ENCODE assay signal across 1 cellular context in genomic region chr10:14837756-14838581, GRCh38.
TF ChIP-seq lines count a peak whose summit lies in the region.

TSS of gene CDNF (minus strand) at chr10:14838037. CDS start at chr10:14837946, 91 bp downstream.
A gene with protein sequence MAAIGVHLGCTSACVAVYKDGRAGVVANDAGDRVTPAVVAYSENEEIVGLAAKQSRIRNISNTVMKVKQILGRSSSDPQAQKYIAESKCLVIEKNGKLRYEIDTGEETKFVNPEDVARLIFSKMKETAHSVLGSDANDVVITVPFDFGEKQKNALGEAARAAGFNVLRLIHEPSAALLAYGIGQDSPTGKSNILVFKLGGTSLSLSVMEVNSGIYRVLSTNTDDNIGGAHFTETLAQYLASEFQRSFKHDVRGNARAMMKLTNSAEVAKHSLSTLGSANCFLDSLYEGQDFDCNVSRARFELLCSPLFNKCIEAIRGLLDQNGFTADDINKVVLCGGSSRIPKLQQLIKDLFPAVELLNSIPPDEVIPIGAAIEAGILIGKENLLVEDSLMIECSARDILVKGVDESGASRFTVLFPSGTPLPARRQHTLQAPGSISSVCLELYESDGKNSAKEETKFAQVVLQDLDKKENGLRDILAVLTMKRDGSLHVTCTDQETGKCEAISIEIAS (plus strand): TSS chr10:14838306. CDS start chr10:14838403, 97 bp downstream.
TSS of gene MSANTD7 (plus strand) at chr10:14838306. CDS start at chr10:14842285, 3,979 bp downstream.

TF ChIP-seq in K562, 482 proteins besides CTCF, POLR2A, EP300 and RAD21 (continued from another document and continues in another):
- no peak for TF ChIP-seq BCL6 (CRISPR knock-in tag; IDR thresholded peaks at IDR 0.05)
- no peak for TF ChIP-seq BRD4 (IDR thresholded peaks at IDR 0.05)
- peak; percentile 27 for TF ChIP-seq ZFP36 (IDR thresholded peaks at IDR 0.05; ENCODE audit: low read depth, low read length, partially characterized antibody)
- 0 out of 4 replicates have a peak, but pooled peaks of 1 of the 2 experiments have one; percentile 37 for TF ChIP-seq NONO (IDR thresholded peaks at IDR 0.05; ENCODE audit: low read depth in 2 of 2, low read length in 1 of 2)
- TF ChIP-seq CHCHD3 (CRISPR knock-in tag; IDR thresholded peaks at IDR 0.05): no peak
- no peak for TF ChIP-seq NUFIP1 (IDR thresholded peaks at IDR 0.05; ENCODE audit: partially characterized antibody)
- TF ChIP-seq, protein P1, sequence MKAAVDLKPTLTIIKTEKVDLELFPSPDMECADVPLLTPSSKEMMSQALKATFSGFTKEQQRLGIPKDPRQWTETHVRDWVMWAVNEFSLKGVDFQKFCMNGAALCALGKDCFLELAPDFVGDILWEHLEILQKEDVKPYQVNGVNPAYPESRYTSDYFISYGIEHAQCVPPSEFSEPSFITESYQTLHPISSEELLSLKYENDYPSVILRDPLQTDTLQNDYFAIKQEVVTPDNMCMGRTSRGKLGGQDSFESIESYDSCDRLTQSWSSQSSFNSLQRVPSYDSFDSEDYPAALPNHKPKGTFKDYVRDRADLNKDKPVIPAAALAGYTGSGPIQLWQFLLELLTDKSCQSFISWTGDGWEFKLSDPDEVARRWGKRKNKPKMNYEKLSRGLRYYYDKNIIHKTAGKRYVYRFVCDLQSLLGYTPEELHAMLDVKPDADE (conservative IDR thresholded peaks at IDR 0.05; ENCODE audit: control insufficient read depth, low read depth, low read length): peak; percentile 58; the same call in 1 of the 2 replicates
- no peak for TF ChIP-seq CEBPZ (IDR thresholded peaks at IDR 0.05; ENCODE audit: borderline replicate concordance, low read depth, low read length)
- TF ChIP-seq, protein P2, sequence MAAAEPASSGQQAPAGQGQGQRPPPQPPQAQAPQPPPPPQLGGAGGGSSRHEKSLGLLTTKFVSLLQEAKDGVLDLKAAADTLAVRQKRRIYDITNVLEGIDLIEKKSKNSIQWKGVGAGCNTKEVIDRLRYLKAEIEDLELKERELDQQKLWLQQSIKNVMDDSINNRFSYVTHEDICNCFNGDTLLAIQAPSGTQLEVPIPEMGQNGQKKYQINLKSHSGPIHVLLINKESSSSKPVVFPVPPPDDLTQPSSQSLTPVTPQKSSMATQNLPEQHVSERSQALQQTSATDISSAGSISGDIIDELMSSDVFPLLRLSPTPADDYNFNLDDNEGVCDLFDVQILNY (CRISPR knock-in tag; IDR thresholded peaks at IDR 0.05): no peak
- no peak for TF ChIP-seq ZNF24 (IDR thresholded peaks at IDR 0.05)
- TF ChIP-seq IRF2 (CRISPR knock-in tag; IDR thresholded peaks at IDR 0.05): no peak
- TF ChIP-seq PHB (CRISPR knock-in tag; IDR thresholded peaks at IDR 0.05): no peak
- TF ChIP-seq ZFP30 (CRISPR knock-in tag; IDR thresholded peaks at IDR 0.05; ENCODE audit: borderline replicate concordance): no peak
- no peak for TF ChIP-seq ZFPM2 (CRISPR knock-in tag; IDR thresholded peaks at IDR 0.05)
- TF ChIP-seq DPF2 (IDR thresholded peaks at IDR 0.05): no peak
- TF ChIP-seq ZNF57 (CRISPR knock-in tag; IDR thresholded peaks at IDR 0.05): no peak
- TF ChIP-seq EGR1 (conservative IDR thresholded peaks at IDR 0.05): peak; percentile 96
- no peak for TF ChIP-seq ELK3 (CRISPR knock-in tag; IDR thresholded peaks at IDR 0.05)
- TF ChIP-seq SMAD2 (IDR thresholded peaks at IDR 0.05; ENCODE audit: low read depth, low read length): no peak
- peak; percentile 55; the same call in 1 of the 2 replicates for TF ChIP-seq MBD2 (IDR thresholded peaks at IDR 0.05; ENCODE audit: borderline replicate concordance, low read depth)
- no peak for TF ChIP-seq TSC22D4 (tag; IDR thresholded peaks at IDR 0.05)
- TF ChIP-seq, protein P3, sequence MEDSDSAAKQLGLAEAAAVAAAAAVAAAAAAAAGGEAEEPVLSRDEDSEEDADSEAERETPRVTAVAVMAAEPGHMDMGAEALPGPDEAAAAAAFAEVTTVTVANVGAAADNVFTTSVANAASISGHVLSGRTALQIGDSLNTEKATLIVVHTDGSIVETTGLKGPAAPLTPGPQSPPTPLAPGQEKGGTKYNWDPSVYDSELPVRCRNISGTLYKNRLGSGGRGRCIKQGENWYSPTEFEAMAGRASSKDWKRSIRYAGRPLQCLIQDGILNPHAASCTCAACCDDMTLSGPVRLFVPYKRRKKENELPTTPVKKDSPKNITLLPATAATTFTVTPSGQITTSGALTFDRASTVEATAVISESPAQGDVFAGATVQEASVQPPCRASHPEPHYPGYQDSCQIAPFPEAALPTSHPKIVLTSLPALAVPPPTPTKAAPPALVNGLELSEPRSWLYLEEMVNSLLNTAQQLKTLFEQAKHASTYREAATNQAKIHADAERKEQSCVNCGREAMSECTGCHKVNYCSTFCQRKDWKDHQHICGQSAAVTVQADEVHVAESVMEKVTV (CRISPR knock-in tag; IDR thresholded peaks at IDR 0.05): no peak
- TF ChIP-seq RBM39 (optimal IDR thresholded peaks at IDR 0.05; ENCODE audit: low read depth, low read length): no peak
- no peak for TF ChIP-seq NCOA2 (IDR thresholded peaks at IDR 0.05; ENCODE audit: partially characterized antibody in 2 of 2)
- no peak for TF ChIP-seq EWSR1 (IDR thresholded peaks at IDR 0.05; ENCODE audit: borderline replicate concordance, low read depth, partially characterized antibody)
- TF ChIP-seq, protein P4, sequence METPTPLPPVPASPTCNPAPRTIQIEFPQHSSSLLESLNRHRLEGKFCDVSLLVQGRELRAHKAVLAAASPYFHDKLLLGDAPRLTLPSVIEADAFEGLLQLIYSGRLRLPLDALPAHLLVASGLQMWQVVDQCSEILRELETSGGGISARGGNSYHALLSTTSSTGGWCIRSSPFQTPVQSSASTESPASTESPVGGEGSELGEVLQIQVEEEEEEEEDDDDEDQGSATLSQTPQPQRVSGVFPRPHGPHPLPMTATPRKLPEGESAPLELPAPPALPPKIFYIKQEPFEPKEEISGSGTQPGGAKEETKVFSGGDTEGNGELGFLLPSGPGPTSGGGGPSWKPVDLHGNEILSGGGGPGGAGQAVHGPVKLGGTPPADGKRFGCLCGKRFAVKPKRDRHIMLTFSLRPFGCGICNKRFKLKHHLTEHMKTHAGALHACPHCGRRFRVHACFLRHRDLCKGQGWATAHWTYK (CRISPR knock-in tag; IDR thresholded peaks at IDR 0.05): peak; percentile 66; the same call in 1 of the 2 replicates
- peak; percentile 98 for TF ChIP-seq POLR2G (IDR thresholded peaks at IDR 0.05; ENCODE audit: low read depth, low read length)
- no peak for TF ChIP-seq TCF15 (CRISPR knock-in tag; IDR thresholded peaks at IDR 0.05)
- TF ChIP-seq, protein P5, sequence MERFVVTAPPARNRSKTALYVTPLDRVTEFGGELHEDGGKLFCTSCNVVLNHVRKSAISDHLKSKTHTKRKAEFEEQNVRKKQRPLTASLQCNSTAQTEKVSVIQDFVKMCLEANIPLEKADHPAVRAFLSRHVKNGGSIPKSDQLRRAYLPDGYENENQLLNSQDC (CRISPR knock-in tag; IDR thresholded peaks at IDR 0.05): no peak
- TF ChIP-seq RHOXF2B (CRISPR knock-in tag; conservative IDR thresholded peaks at IDR 0.05): no peak
- peak; percentile 85 for TF ChIP-seq EP400 (IDR thresholded peaks at IDR 0.05)
- peak; percentile 85 for TF ChIP-seq CHD2 (IDR thresholded peaks at IDR 0.05; ENCODE audit: low read depth, low read length)
- TF ChIP-seq ID3 (CRISPR knock-in tag; IDR thresholded peaks at IDR 0.05): no peak
- TF ChIP-seq ID3 (tag; IDR thresholded peaks at IDR 0.05): 0 out of 2 replicates have a peak, but pooled peaks have one; percentile 31
- peak; percentile 99 for TF ChIP-seq RBFOX2 (IDR thresholded peaks at IDR 0.05; ENCODE audit: low read depth, low read length)
- TF ChIP-seq ZNF41 (CRISPR knock-in tag; conservative IDR thresholded peaks at IDR 0.05): no peak
- peak; percentile 49; the same call in 1 of the 2 replicates for TF ChIP-seq ELF1 (tag; IDR thresholded peaks at IDR 0.05)
- TF ChIP-seq ZNF146 (CRISPR knock-in tag; IDR thresholded peaks at IDR 0.05; ENCODE audit: unreplicated experiment): no peak
- TF ChIP-seq TRIM28 (IDR thresholded peaks at IDR 0.05): no peak
- TF ChIP-seq RERE (CRISPR knock-in tag; IDR thresholded peaks at IDR 0.05; ENCODE audit: borderline replicate concordance): no peak
- peak; percentile 74; the same call in 1 of the 2 replicates for TF ChIP-seq ERF (CRISPR knock-in tag; IDR thresholded peaks at IDR 0.05)
- no peak for TF ChIP-seq ZNF444 (CRISPR knock-in tag; IDR thresholded peaks at IDR 0.05)
- TF ChIP-seq PHF20 (IDR thresholded peaks at IDR 0.05; ENCODE audit: partially characterized antibody): peak; percentile 63
- peak; percentile 94 for TF ChIP-seq MEIS2 (IDR thresholded peaks at IDR 0.05; ENCODE audit: partially characterized antibody)
- TF ChIP-seq, protein P6, sequence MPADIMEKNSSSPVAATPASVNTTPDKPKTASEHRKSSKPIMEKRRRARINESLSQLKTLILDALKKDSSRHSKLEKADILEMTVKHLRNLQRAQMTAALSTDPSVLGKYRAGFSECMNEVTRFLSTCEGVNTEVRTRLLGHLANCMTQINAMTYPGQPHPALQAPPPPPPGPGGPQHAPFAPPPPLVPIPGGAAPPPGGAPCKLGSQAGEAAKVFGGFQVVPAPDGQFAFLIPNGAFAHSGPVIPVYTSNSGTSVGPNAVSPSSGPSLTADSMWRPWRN (IDR thresholded peaks at IDR 0.05; ENCODE audit: low read depth): 0 out of 2 replicates have a peak, but pooled peaks have one; percentile 21
- TF ChIP-seq ETV1 (tag; conservative IDR thresholded peaks at IDR 0.05; ENCODE audit: low read depth): 0 out of 2 replicates have a peak, but pooled peaks have one; percentile 49
- no peak for TF ChIP-seq TCFL5 (CRISPR knock-in tag; conservative IDR thresholded peaks at IDR 0.05)
- TF ChIP-seq SRF (CRISPR knock-in tag; IDR thresholded peaks at IDR 0.05): no peak
